In genomic region chr18:10559566-10560456, GRCh38 we compare ENCODE assay signal across 9 cellular contexts. TPM values are rescaled to one million over a fixed set of nuclear protein-coding genes. Genes with fewer than 3 reads are reported as not detected.
A peak's percentile ranks its signal among the peaks of the same experiment; 100 is the strongest.
DNase-seq lines count a peak whose midpoint lies in the region; ATAC-seq and TF ChIP-seq lines count a peak whose summit lies in the region.
"Had no signal": no experiment of that assay in that cellular context is flagged by ENCODE, and none has a peak within 500 bp of the region (broad histone marks: within the 10 kb centered on the region; RNA-seq: fewer than 3 reads in every experiment).

No MANE protein-coding gene starts in this region.

- peak overlapping the region; percentile 25 for H3K4me3 ChIP-seq in AG04449 (ENCODE audit: low read depth, low read length)
- H3K4me3 ChIP-seq: adrenal gland had no signal

- H3K9me3 Mint-ChIP-seq in effector memory CD8-positive, alpha-beta T cell: no peaks in the 10 kb centered on the region
- H3K9me3 Mint-ChIP-seq in nephron: peaks cover 2% of the 10 kb centered on the region
- no peaks in the 10 kb centered on the region for H3K9me3 Mint-ChIP-seq in osteocyte (ENCODE audit: unreplicated experiment)

- DNase-seq in AG04449 (ENCODE audit: low read depth, low spot score) (no peak), Kasumi-1 (lab: John Stamatoyannopoulos, UW) (peak; percentile 41 to 61), osteocyte (ENCODE audit: extremely low spot score, unreplicated experiment) (no peak), hippocampal formation (lab: John Stamatoyannopoulos, UW) (no peak)
- no peak for DNase-seq in effector memory CD8-positive, alpha-beta T cell
- DNase-seq in activated T-cell treated with anti-CD3 and anti-CD28 coated beads, Interleukin-2, amount 50 U/mL, for 1 hour: no peak

- H3K27me3 Mint-ChIP-seq in effector memory CD8-positive, alpha-beta T cell: no peaks in the 10 kb centered on the region
- H3K27me3 Mint-ChIP-seq in nephron (ENCODE audit: low read depth) (no peaks in the 10 kb centered on the region), osteocyte (ENCODE audit: unreplicated experiment) (no peaks in the 10 kb centered on the region)

- H3K36me3 Mint-ChIP-seq in effector memory CD8-positive, alpha-beta T cell (ENCODE audit: insufficient read depth): peaks cover 9% of the 10 kb centered on the region
- peaks cover 33% of the 10 kb centered on the region for H3K36me3 Mint-ChIP-seq in nephron (ENCODE audit: low read depth)
- H3K36me3 Mint-ChIP-seq in osteocyte (ENCODE audit: unreplicated experiment): peaks cover 20% of the 10 kb centered on the region

- CTCF ChIA-PET in AG04449 (lab: Yijun Ruan, JAX): interaction anchor here (0.7 to 6.4 kb wide), 35 partner anchors 11 to 1021 kb away, joined by 3 to 60 read pairs (median 4); partner anchors contain the start of gene NAPG

- H3K4me3 Mint-ChIP-seq in effector memory CD8-positive, alpha-beta T cell: peak overlapping the region; percentile 43 to 59
- peak overlapping the region; percentile 47 to 55 (median 52) for H3K4me3 Mint-ChIP-seq in nephron
- no peak overlapping the region for H3K4me3 Mint-ChIP-seq in osteocyte (ENCODE audit: unreplicated experiment)

- H3K27ac Mint-ChIP-seq in effector memory CD8-positive, alpha-beta T cell: peak overlapping the region in 1 of 2 donors; percentile 79
- H3K27ac Mint-ChIP-seq in nephron (peak overlapping the region in 1 of 3 experiments; percentile 30), osteocyte (ENCODE audit: unreplicated experiment) (no peak overlapping the region)

- no peak for TF ChIP-seq CTCF in AG04449 (IDR thresholded peaks at IDR 0.05; ENCODE audit: insufficient read depth, low read length, missing control alignments)
- no peak for TF ChIP-seq CTCF in nephron (IDR thresholded peaks at IDR 0.05; ENCODE audit: unreplicated experiment in 3 of 3)
- TF ChIP-seq CTCF in osteocyte (IDR thresholded peaks at IDR 0.05): no peak

- POLR2A ChIA-PET in AG04449 (lab: Yijun Ruan, JAX): no interaction called here

- H3K4me1 Mint-ChIP-seq in effector memory CD8-positive, alpha-beta T cell (ENCODE audit: low read depth in 2 of 2): peaks cover 7 to 10% of the 10 kb centered on the region in 2 donors
- H3K4me1 Mint-ChIP-seq in nephron (peaks cover 6% of the 10 kb centered on the region), osteocyte (ENCODE audit: unreplicated experiment) (peaks cover 10% of the 10 kb centered on the region)

- peak; percentile 76 for ATAC-seq in GM18868 (IDR thresholded peaks at IDR 0.05; ENCODE audit: unreplicated experiment)
- peak; percentile 39 for ATAC-seq in effector memory CD8-positive, alpha-beta T cell (replicated peaks)

RNA-seq across cellular contexts. Expression of gene NAPG, which starts 34.0 kb away (rescaled TPM):
- 25.7 and 28.3 TPM in 2 replicates for total RNA-seq in osteocyte

Comparison
In these comparisons a context has a peak if more than half of its experiments do, and no peak if none do; other contexts are left out.
1. DNase-seq: peak in Kasumi-1 (2 of 2); none in AG04449 (single experiment), effector memory CD8-positive, alpha-beta T cell (0 of 3), osteocyte (single experiment), hippocampal formation (0 of 2) and activated T-cell treated with anti-CD3 and anti-CD28 coated beads, Interleukin-2, amount 50 U/mL, for 1 hour (single experiment).